Comparison of ENCODE assay signal across 11 cellular contexts in the genomic region with DNA sequence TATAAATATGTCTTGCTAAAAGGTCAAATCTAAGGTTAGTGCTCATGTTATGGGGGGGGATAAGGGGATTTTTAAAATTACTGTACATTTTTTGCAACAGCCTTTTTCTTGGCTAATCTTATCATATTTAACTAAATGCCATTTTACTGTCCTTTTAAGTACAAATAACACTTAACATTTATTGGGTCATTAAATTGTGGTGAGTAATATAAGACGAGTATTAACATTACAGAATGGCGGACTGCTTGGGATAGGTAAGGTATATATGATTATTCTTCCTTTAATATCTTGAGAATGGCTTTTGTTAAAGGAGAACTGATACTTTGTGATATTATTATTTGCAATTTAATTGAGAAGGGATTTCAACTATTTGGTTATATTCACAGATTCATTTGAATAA. TPM values are rescaled to one million over a fixed set of nuclear protein-coding genes. Genes with fewer than 3 reads are reported as not detected.
"Had no signal": no experiment of that assay in that cellular context is flagged by ENCODE, and none has a peak within 500 bp of the region (broad histone marks: within the 10 kb centered on the region; RNA-seq: fewer than 3 reads in every experiment).

No MANE protein-coding gene starts in this region.

- H3K4me1 Mint-ChIP-seq: GM23338, H9 had no signal

- ATAC-seq: GM23338, HCT116 had no signal

- DNase-seq: GM23248, GOT3, H7, H9, HCEC 1CT, HFFc6 had no signal

- FAIRE-seq: H1 had no signal

- H3K4me3 Mint-ChIP-seq: GM23338, H9, HFFc6 had no signal

- H3K27ac ChIP-seq: GM23248 had no signal

- H2AFZ ChIP-seq: GM23248, GM23338 had no signal

- H3K4me2 ChIP-seq: GM23338 had no signal

- H3K27ac Mint-ChIP-seq: GM23338, H9, HFFc6 had no signal

- H3K9ac ChIP-seq: GM23248 had no signal

- H3K9me3 Mint-ChIP-seq: GM23338, H9, HFFc6 had no signal

- H3K9me3 ChIP-seq: HAP-1 had no signal

- H3K4me1 ChIP-seq: HAP-1 had no signal

- H3K4me3 ChIP-seq: GM23248, GM23338, HAP-1 had no signal

RNA-seq across cellular contexts. Expression of gene GPR151, which starts 33.2 kb away (rescaled TPM):
- total RNA-seq: GM23248, GM23338, H1, H4, H7, H9, HFFc6 had no signal
- polyA plus RNA-seq: GM23248, GM23338 had no signal
